Comparison of ENCODE assay signal across 27 cellular contexts in the genomic region with DNA sequence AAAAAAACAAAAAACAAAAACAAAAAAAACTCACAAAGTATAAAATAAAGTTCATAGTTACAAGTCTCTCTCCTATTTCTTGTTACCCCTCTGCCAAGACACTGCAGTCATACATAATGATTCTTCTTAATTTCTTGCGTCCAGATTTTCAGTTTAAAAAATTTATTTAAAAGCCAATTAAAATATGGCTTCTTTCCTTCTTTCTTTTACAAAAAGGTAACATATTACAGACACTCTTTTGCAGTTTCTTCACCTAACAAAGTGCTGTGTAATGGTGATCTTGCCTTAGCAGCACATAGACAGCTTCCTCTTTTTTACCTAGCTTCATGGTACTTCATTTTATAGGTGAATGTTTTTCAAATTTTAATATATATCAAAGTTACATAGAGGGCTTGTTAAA.
"Had no signal": no experiment of that assay in that cellular context is flagged by ENCODE, and none has a peak within 500 bp of the region (broad histone marks: within the 10 kb centered on the region; RNA-seq: fewer than 3 reads in every experiment).

No MANE protein-coding gene starts in this region.

- DNase-seq: activated CD4-positive, alpha-beta T cell treated with anti-CD3 and anti-CD28 coated beads for 4 hours; activated CD4-positive, alpha-beta T cell treated with anti-CD3 and anti-CD28 coated beads, Interleukin-2, amount 50 U/mL, for 48 hours; activated CD8-positive, alpha-beta memory T cell treated with anti-CD3 and anti-CD28 coated beads for 24 hours; activated gamma-delta T cell; activated naive CD4-positive, alpha-beta T cell treated with anti-CD3 and anti-CD28 coated beads, Interleukin-2, amount 10 ng/mL, durations not matched to agents 7 days and 5 days; amniotic stem cell; brain microvascular endothelial cell; dorsolateral prefrontal cortex; effector memory CD4-positive, alpha-beta T cell; gastrocnemius medialis; glutamatergic neuron; islet precursor cell; left ventricle myocardium inferior; mesendoderm; mucosa of descending colon; stimulated activated CD4-positive, alpha-beta T cell treated with anti-CD3 and anti-CD28 coated beads, Interleukin-15, amount 100 ng/mL, for 24 hours; stimulated activated CD4-positive, alpha-beta T cell treated with anti-CD3 and anti-CD28 coated beads, Interleukin-2, amount 100 ng/mL, for 24 hours; stimulated activated naive B cell treated with anti-CD40 and anti-IgM and Interleukin-4, amounts not matched to agents 10 μg/mL and 1 μg/mL and 100 μg/mL, for 72 hours; stomach; thyroid gland had no signal

- H3K36me3 ChIP-seq: brain microvascular endothelial cell, gastrocnemius medialis, left ventricle myocardium inferior, right atrium auricular region, stomach, thyroid gland, upper lobe of left lung, vagina had no signal

- H3K4me1 ChIP-seq: right atrium auricular region, thyroid gland, upper lobe of left lung, vagina had no signal

- ATAC-seq: gastrocnemius medialis; mucosa of descending colon; natural killer cell treated with Interleukin-12 subunit alpha and Interleukin-12 subunit beta and Interleukin-15 and Interleukin-18, amount 100 ng/mL, for 72 hours; stimulated activated naive B cell treated with anti-CD40 and anti-IgM and Interleukin-4, amounts not matched to agents 10 μg/mL and 1 μg/mL and 100 μg/mL, for 72 hours had no signal

- H3K4me3 ChIP-seq: coronary artery, dorsolateral prefrontal cortex, gastrocnemius medialis, left ventricle myocardium inferior, lung, mucosa of descending colon, right atrium auricular region, stomach, thyroid gland, upper lobe of left lung, vagina had no signal

- H3K27me3 ChIP-seq: brain microvascular endothelial cell, dorsolateral prefrontal cortex, gastrocnemius medialis, right atrium auricular region, stomach, thyroid gland, upper lobe of left lung, vagina had no signal

- H3K9me3 ChIP-seq: gastrocnemius medialis, left ventricle myocardium inferior, mucosa of descending colon, right atrium auricular region, stomach, thyroid gland, upper lobe of left lung, vagina had no signal

- H3K27ac ChIP-seq: brain microvascular endothelial cell, coronary artery, dorsolateral prefrontal cortex, gastrocnemius medialis, left ventricle myocardium inferior, right atrium auricular region, thyroid gland, upper lobe of left lung, vagina, VCaP had no signal
